In genomic region chr13:42333613-42334328, GRCh38 we compare ENCODE assay signal across 8 cellular contexts.
A peak's percentile ranks its signal among the peaks of the same experiment; 100 is the strongest.
DNase-seq lines count a peak whose midpoint lies in the region; ATAC-seq and TF ChIP-seq lines count a peak whose summit lies in the region.

No MANE protein-coding gene starts in this region.

- ATAC-seq in GM19035 (IDR thresholded peaks at IDR 0.05; ENCODE audit: unreplicated experiment) (peak; percentile 76), psoas muscle (no peak), GM19324 (IDR thresholded peaks at IDR 0.05; ENCODE audit: low FRiP score, unreplicated experiment) (no peak)

- intact Hi-C loops in Calu3 (cut with micrococcal nuclease; ENCODE audit: unreplicated experiment): loop anchor here (10.0 kb wide), 2 partner anchors 261 to 491 kb away; no protein-coding TSS in a partner anchor
- intact Hi-C loops in activated CD4-positive, alpha-beta memory T cell treated with anti-CD3 and anti-CD28 coated beads for 36 hours (cut with micrococcal nuclease): loop anchor here (1.0 to 5.0 kb wide), 6 partner anchors 43 to 264 kb away; no protein-coding TSS in a partner anchor
- intact Hi-C loops in psoas muscle (cut with DNase I): no loop called here

- H3K36me3 Mint-ChIP-seq in Calu3 (ENCODE audit: insufficient read depth, unreplicated experiment): peaks cover 4% of the 10 kb centered on the region
- no peaks in the 10 kb centered on the region for H3K36me3 Mint-ChIP-seq in activated CD4-positive, alpha-beta memory T cell treated with anti-CD3 and anti-CD28 coated beads for 36 hours

- H3K4me1 ChIP-seq in effector memory CD4-positive, alpha-beta T cell (ENCODE audit: control insufficient read depth, insufficient read depth, low read length, poor library complexity, severe bottlenecking): no peaks in the 10 kb centered on the region
- no peaks in the 10 kb centered on the region for H3K4me1 ChIP-seq in psoas muscle

- no peaks in the 10 kb centered on the region for H3K9me3 ChIP-seq in effector memory CD4-positive, alpha-beta T cell (ENCODE audit: control insufficient read depth, low read length)
- no peaks in the 10 kb centered on the region for H3K9me3 ChIP-seq in psoas muscle

- CTCF ChIA-PET in Calu3 (lab: Charles Lee): interaction anchor here (0.7 to 1.0 kb wide), 3 partner anchors 145 to 487 kb away, joined by 3 to 4 read pairs (median 3); no protein-coding TSS in a partner anchor
- CTCF ChIA-PET in activated CD4-positive, alpha-beta memory T cell treated with anti-CD3 and anti-CD28 coated beads for 36 hours (lab: Charles Lee): interaction anchor here (0.5 to 1.5 kb wide), 26 partner anchors 13 to 620 kb away, joined by 3 to 20 read pairs (median 4); no protein-coding TSS in a partner anchor

- peak overlapping the region; percentile 41 for H3K27ac Mint-ChIP-seq in Calu3 (ENCODE audit: unreplicated experiment)
- H3K27ac Mint-ChIP-seq in activated CD4-positive, alpha-beta memory T cell treated with anti-CD3 and anti-CD28 coated beads for 36 hours: peak overlapping the region; percentile 64

- H3K27me3 Mint-ChIP-seq in Calu3 (ENCODE audit: unreplicated experiment): no peaks in the 10 kb centered on the region
- no peaks in the 10 kb centered on the region for H3K27me3 Mint-ChIP-seq in activated CD4-positive, alpha-beta memory T cell treated with anti-CD3 and anti-CD28 coated beads for 36 hours

- POLR2A ChIA-PET in activated CD4-positive, alpha-beta memory T cell treated with anti-CD3 and anti-CD28 coated beads for 36 hours (lab: Charles Lee): interaction anchor here (1.0 to 1.5 kb wide), 2 partner anchors 62 to 68 kb away, joined by 4 read pairs; no protein-coding TSS in a partner anchor

- BruUV-seq in Calu3 (replicated peaks; lab: Mats Ljungman, UMichigan): no TSS peak

- H3K36me3 ChIP-seq in effector memory CD4-positive, alpha-beta T cell (ENCODE audit: control insufficient read depth, insufficient read depth, low read length): no peaks in the 10 kb centered on the region
- no peaks in the 10 kb centered on the region for H3K36me3 ChIP-seq in psoas muscle (ENCODE audit: insufficient read depth in 1 of 2, low read depth in 1 of 2)

- TF ChIP-seq CTCF in Calu3 (IDR thresholded peaks at IDR 0.05; ENCODE audit: unreplicated experiment) (no peak), psoas muscle (IDR thresholded peaks at IDR 0.05) (no peak)

- H3K27me3 ChIP-seq in effector memory CD4-positive, alpha-beta T cell (replicated peaks; ENCODE audit: control insufficient read depth, insufficient read depth, low read length, poor library complexity, severe bottlenecking): no peaks in the 10 kb centered on the region
- H3K27me3 ChIP-seq in psoas muscle (ENCODE audit: insufficient read depth in 3 of 3, low read length in 2 of 3): no peaks in the 10 kb centered on the region

- DNase-seq in Calu3 (peak; percentile 12), HuH-7 (ENCODE audit: low spot score) (peak; percentile 16), iPS-NIHi11 (ENCODE audit: low spot score) (peak; percentile 40), psoas muscle (no peak)
- no peak for DNase-seq in activated CD4-positive, alpha-beta memory T cell treated with anti-CD3 and anti-CD28 coated beads for 36 hours
- no peak for DNase-seq in effector memory CD4-positive, alpha-beta T cell

- H3K4me3 Mint-ChIP-seq in Calu3 (ENCODE audit: low read depth, unreplicated experiment): peak overlapping the region; percentile 62
- no peak overlapping the region for H3K4me3 Mint-ChIP-seq in activated CD4-positive, alpha-beta memory T cell treated with anti-CD3 and anti-CD28 coated beads for 36 hours

- H3K4me3 ChIP-seq in effector memory CD4-positive, alpha-beta T cell (ENCODE audit: insufficient read depth, low read depth, low read length, poor library complexity, severe bottlenecking): no peak overlapping the region
- H3K4me3 ChIP-seq in psoas muscle: no peak overlapping the region

- H3K4me1 Mint-ChIP-seq in Calu3 (ENCODE audit: low read depth, unreplicated experiment): peaks cover 11% of the 10 kb centered on the region
- H3K4me1 Mint-ChIP-seq in activated CD4-positive, alpha-beta memory T cell treated with anti-CD3 and anti-CD28 coated beads for 36 hours (ENCODE audit: low read depth): peaks cover 32% of the 10 kb centered on the region

- no peaks in the 10 kb centered on the region for H3K9me3 Mint-ChIP-seq in Calu3 (ENCODE audit: low read depth, unreplicated experiment)
- no peaks in the 10 kb centered on the region for H3K9me3 Mint-ChIP-seq in activated CD4-positive, alpha-beta memory T cell treated with anti-CD3 and anti-CD28 coated beads for 36 hours

- H3K27ac ChIP-seq in effector memory CD4-positive, alpha-beta T cell (ENCODE audit: insufficient read depth, low read length, poor library complexity, severe bottlenecking): no peak overlapping the region
- no peak overlapping the region for H3K27ac ChIP-seq in psoas muscle

- WGBS in psoas muscle, 3 donors: 66 to 71% (median 67%) methylated on average over 12 of the region's 12 CpGs

Comparison
In these comparisons a context has a peak if more than half of its experiments do, and no peak if none do; other contexts are left out.
1. DNase-seq: peak in Calu3 (single experiment), HuH-7 (single experiment) and iPS-NIHi11 (single experiment); none in activated CD4-positive, alpha-beta memory T cell treated with anti-CD3 and anti-CD28 coated beads for 36 hours (single experiment), effector memory CD4-positive, alpha-beta T cell (0 of 3) and psoas muscle (0 of 2).
2. intact Hi-C loops: an anchor here in Calu3 (10.0 kb wide) and activated CD4-positive, alpha-beta memory T cell treated with anti-CD3 and anti-CD28 coated beads for 36 hours (1.0 to 5.0 kb wide); none called in psoas muscle.